ENCODE assay signal across 15 cellular contexts in genomic region chr2:234548720-234549420, GRCh38. TPM values are rescaled to one million over a fixed set of nuclear protein-coding genes. Genes with fewer than 3 reads are reported as not detected.
DNase-seq lines count a peak whose midpoint lies in the region; ATAC-seq and TF ChIP-seq lines count a peak whose summit lies in the region.
"Had no signal": no experiment of that assay in that cellular context is flagged by ENCODE, and none has a peak within 500 bp of the region (broad histone marks: within the 10 kb centered on the region; RNA-seq: fewer than 3 reads in every experiment).

No MANE protein-coding gene starts in this region.

- H2AFZ ChIP-seq in fibroblast of lung (ENCODE audit: low read length), result no peak overlapping the region

- no peak for ATAC-seq in HG03469 (IDR thresholded peaks at IDR 0.05; ENCODE audit: unreplicated experiment)
- no peak for ATAC-seq in GM19328 (IDR thresholded peaks at IDR 0.05; ENCODE audit: unreplicated experiment)
- ATAC-seq: activated CD8-positive, alpha-beta memory T cell treated with anti-CD3 and anti-CD28 coated beads, Interleukin-2, amount 10 ng/mL, durations not matched to agents 7 days and 5 days had no signal

- H3K27ac ChIP-seq in fibroblast of lung (ENCODE audit: insufficient read depth, low read length), result no peak overlapping the region
- H3K27ac ChIP-seq: 22Rv1 had no signal

- no peaks in the 10 kb centered on the region for H3K27me3 ChIP-seq in fibroblast of lung (ENCODE audit: control insufficient read depth, insufficient read depth, low read length)
- H3K27me3 ChIP-seq: tibial nerve had no signal

- H3K4me3 ChIP-seq in fibroblast of lung (replicated peaks in 1 of 4; ENCODE audit: control extremely low read depth in 1 of 4, insufficient read depth in 1 of 4, low read depth in 3 of 4, low read length in 4 of 4), result no peak overlapping the region
- H3K4me3 ChIP-seq: tibial nerve had no signal

- TF ChIP-seq CTCF in fibroblast of lung (conservative IDR thresholded peaks at IDR 0.05 in 1 of 2, IDR thresholded peaks at IDR 0.05 in 1 of 2; ENCODE audit: low read depth in 1 of 2, low read length in 2 of 2), result no peak

- H3K4me1 ChIP-seq in fibroblast of lung (ENCODE audit: control insufficient read depth, extremely low read depth, insufficient read depth, low read length), result no peaks in the 10 kb centered on the region

- H3K9ac ChIP-seq in fibroblast of lung (ENCODE audit: insufficient read depth, low read length), result no peak overlapping the region

- H4K20me1 ChIP-seq in fibroblast of lung (ENCODE audit: control insufficient read depth, extremely low read depth, insufficient read depth, low read length), result no peaks in the 10 kb centered on the region

- no peak overlapping the region for H3K4me2 ChIP-seq in fibroblast of lung (ENCODE audit: extremely low read depth, insufficient read depth, low read length)

- peak; percentile 20 for DNase-seq in DMS 273 (lab: John Stamatoyannopoulos, UW; ENCODE audit: unreplicated experiment)
- DNase-seq in DMS 273 treated with DMSO at 0.1 percent for 48 hours (lab: John Stamatoyannopoulos, UW), result no peak
- DNase-seq in LHCN-M2 (ENCODE audit: low read depth), result peak; percentile 67
- DNase-seq in fibroblast of lung (ENCODE audit: low read depth in 2 of 2), result peak; percentile 53 to 98
- peak; percentile 54 for DNase-seq in pons (ENCODE audit: low spot score)
- no peak for DNase-seq in SKM-1 (lab: John Stamatoyannopoulos, UW; ENCODE audit: unreplicated experiment)
- DNase-seq: activated CD8-positive, alpha-beta memory T cell treated with anti-CD3 and anti-CD28 coated beads, Interleukin-2, amount 10 ng/mL, durations not matched to agents 7 days and 5 days; cortex of kidney; NCI-H526 treated with DMSO at 0.1 percent for 48 hours; SHP77; stimulated activated CD4-positive, alpha-beta T cell treated with anti-CD3 and anti-CD28 coated beads, Interleukin-15, amount 100 ng/mL, for 24 hours had no signal

- H3K79me2 ChIP-seq in fibroblast of lung (ENCODE audit: control insufficient read depth, insufficient read depth, low read length), result no peaks in the 10 kb centered on the region

- no peaks in the 10 kb centered on the region for H3K9me3 ChIP-seq in fibroblast of lung (ENCODE audit: control insufficient read depth, insufficient read depth, low read depth, low read length)
- H3K9me3 ChIP-seq: tibial nerve had no signal

- no peaks in the 10 kb centered on the region for H3K36me3 ChIP-seq in fibroblast of lung (ENCODE audit: control insufficient read depth, insufficient read depth, low read length)
- H3K36me3 ChIP-seq: tibial nerve had no signal

RNA-seq across cellular contexts. Expression of gene ARL4C, which starts 52.0 kb away (rescaled TPM):
- total RNA-seq in LHCN-M2 (2014; rRNA removed), result 17.1 and 19.6 TPM in 2 replicates
- 10.5 TPM for polyA plus RNA-seq in LHCN-M2 (2012)
- total RNA-seq in fibroblast of lung, result 50.6 and 80.9 TPM in 2 replicates
- polyA plus RNA-seq in fibroblast of lung, result 23.2 and 45.5 TPM in 2 replicates
- polyA plus RNA-seq in fibroblast of lung (2012), result 27.3 and 58.5 TPM in 2 replicates
- 7.7 and 21.0 TPM in 2 replicates for polyA minus RNA-seq in fibroblast of lung (ENCODE audit: low replicate concordance)

Comparison
In these comparisons a context has a peak if more than half of its experiments do, and no peak if none do; other contexts are left out.
1. DNase-seq: peak in DMS 273 (single experiment), LHCN-M2 (single experiment), fibroblast of lung (2 of 2) and pons (single experiment); none in DMS 273 treated with DMSO at 0.1 percent for 48 hours (single experiment) and SKM-1 (single experiment).